8 cellular contexts compared by ENCODE assay signal in the genomic region with DNA sequence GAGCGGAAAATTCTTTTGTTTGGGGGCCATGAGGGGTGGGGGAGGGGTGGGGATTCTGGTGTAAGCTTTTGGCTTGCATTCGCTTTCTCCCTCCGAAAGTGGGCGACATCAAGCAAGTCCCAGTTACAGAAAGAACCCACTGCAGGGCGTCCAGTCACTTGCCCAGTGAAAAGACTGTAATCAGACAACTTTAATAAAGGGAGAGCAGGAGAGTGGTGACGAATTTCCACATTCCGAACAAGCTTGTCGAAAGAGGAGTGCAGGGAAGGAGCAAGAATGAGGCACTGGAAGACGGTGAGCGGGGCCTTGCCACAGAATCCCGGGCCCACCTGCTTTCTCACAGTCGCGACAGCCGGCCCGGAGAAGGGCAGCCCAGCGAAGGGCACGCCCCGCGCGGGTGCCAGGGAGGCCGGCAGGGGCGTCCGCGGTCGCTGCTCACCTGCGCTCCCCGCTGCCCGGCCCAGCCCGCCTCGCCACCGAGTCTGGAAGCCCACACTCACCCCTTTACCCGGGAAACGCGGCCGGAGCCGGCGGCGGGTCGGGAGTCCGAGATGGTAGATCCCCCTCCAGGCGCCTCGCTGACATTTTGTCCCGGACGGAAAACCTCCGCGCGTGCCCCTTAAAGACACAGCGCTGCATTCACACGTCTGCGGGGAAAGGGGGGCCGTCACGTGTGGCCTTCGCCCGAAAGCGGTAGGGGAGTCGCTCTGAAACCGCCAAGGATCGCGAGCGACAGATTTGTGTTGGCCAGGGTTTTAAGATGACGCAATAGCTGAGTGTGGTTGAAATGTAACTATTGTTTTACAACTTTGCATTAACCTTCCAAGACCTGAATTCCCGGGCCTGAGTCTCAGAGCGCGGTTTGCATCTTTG. TPM values are rescaled to one million over a fixed set of nuclear protein-coding genes. Genes with fewer than 3 reads are reported as not detected.
DNase-seq lines count a peak whose midpoint lies in the region; ATAC-seq, FAIRE-seq and TF ChIP-seq lines count a peak whose summit lies in the region.

ZBED3 (minus strand) TSS at position 675 of the 873 bp plus-strand sequence. CDS start 9,407 bp downstream, outside the sequence.

- no peaks in the 10 kb centered on the region for H3K27me3 ChIP-seq in keratinocyte (ENCODE audit: control insufficient read depth, extremely low read depth, insufficient read depth, low read length)

- peak; percentile 44 for DNase-seq in NCI-H2196 (lab: John Stamatoyannopoulos, UW; ENCODE audit: unreplicated experiment)
- DNase-seq in NCI-H2196 treated with DMSO at 0.1 percent for 48 hours (lab: John Stamatoyannopoulos, UW; ENCODE audit: unreplicated experiment), result no peak
- peak; percentile 59 for DNase-seq in NCI-H2227 treated with DMSO at 0.1 percent for 48 hours (lab: John Stamatoyannopoulos, UW)
- DNase-seq in cerebellar cortex (ENCODE audit: low spot score), result peak; percentile 86
- no peak for DNase-seq in keratinocyte (ENCODE audit: low read depth, low spot score)
- DNase-seq in stimulated activated CD4-positive, alpha-beta T cell treated with anti-CD3 and anti-CD28 coated beads, Interleukin-12 subunit alpha, Interleukin-12 subunit beta, amount 100 ng/mL, for 4 hours, result peak; percentile 31

- H4K20me1 ChIP-seq in keratinocyte (ENCODE audit: control insufficient read depth, extremely low read depth, insufficient read depth, low read length), result no peaks in the 10 kb centered on the region

- H3K9me1 ChIP-seq in keratinocyte (ENCODE audit: control insufficient read depth, extremely low read depth, insufficient read depth, low read length), result no peaks in the 10 kb centered on the region

- peaks cover 4% of the 10 kb centered on the region for H3K4me1 ChIP-seq in keratinocyte (ENCODE audit: control insufficient read depth, extremely low read depth, insufficient read depth, low read length)

- no peaks in the 10 kb centered on the region for H3K36me3 ChIP-seq in keratinocyte (ENCODE audit: control insufficient read depth in 2 of 2, extremely low read depth in 1 of 2, insufficient read depth in 2 of 2, low read length in 2 of 2)

- peak within 1 kb of the TSS; percentile 96 for H3K4me2 ChIP-seq in keratinocyte (ENCODE audit: control insufficient read depth, extremely low read depth, insufficient read depth, low read depth, low read length)

- no peaks in the 10 kb centered on the region for H3K79me2 ChIP-seq in keratinocyte (ENCODE audit: control insufficient read depth, insufficient read depth, low read length)

- H3K27ac ChIP-seq in keratinocyte (ENCODE audit: control insufficient read depth, insufficient read depth, low read length), result peak within 1 kb of the TSS; percentile 55

- TF ChIP-seq CTCF in keratinocyte (optimal IDR thresholded peaks at IDR 0.05 in 1 of 3, IDR thresholded peaks at IDR 0.05 in 1 of 3, conservative IDR thresholded peaks at IDR 0.05 in 1 of 3; ENCODE audit: extremely low read depth in 1 of 3, insufficient read depth in 2 of 3, low read length in 3 of 3), result no peak

- peak; percentile 73 for ATAC-seq in HG03045 (IDR thresholded peaks at IDR 0.05; ENCODE audit: unreplicated experiment)
- ATAC-seq in activated CD4-positive, CD25-positive, alpha-beta regulatory T cell treated with anti-CD3 and anti-CD28 coated beads, Interleukin-2, amount 50 U/mL, for 24 hours, result peak; percentile 63 to 64

- peak within 1 kb of the TSS; percentile 53 to 85 (median 80) for H3K4me3 ChIP-seq in keratinocyte (ENCODE audit: control insufficient read depth in 2 of 3, extremely low read depth in 1 of 3, insufficient read depth in 2 of 3, low read depth in 1 of 3, low read length in 3 of 3)

- no peaks in the 10 kb centered on the region for H3K9me3 ChIP-seq in keratinocyte (ENCODE audit: control insufficient read depth, low read depth, low read length)

- H3K9ac ChIP-seq in keratinocyte (ENCODE audit: control insufficient read depth, extremely low read depth, insufficient read depth, low read length), result peak within 1 kb of the TSS; percentile 83

- dilution Hi-C loops in keratinocyte (cut with MboI; ENCODE audit: extremely low pct_ligation_motif_present, low sequenced_read_pairs), result no loop called here

- peak within 1 kb of the TSS; percentile 97 for H2AFZ ChIP-seq in keratinocyte (ENCODE audit: control insufficient read depth, low read length)

- FAIRE-seq in keratinocyte (lab: Jason Lieb, UNC), result peak; percentile 67

RNA-seq across cellular contexts. Expression of gene ZBED3, which starts in this region (rescaled TPM):
- 0.50 to 0.59 TPM (median 0.58 TPM) in 3 replicates for polyA plus RNA-seq in keratinocyte
- 0.09 TPM for polyA plus RNA-seq in keratinocyte (2011; ENCODE audit: low read depth)
- 0.62 and 1.1 TPM in 2 replicates for polyA plus RNA-seq in keratinocyte (2011; cell fraction: cytosol; rRNA removed)
- 0.85 and 1.0 TPM in 2 replicates for polyA plus RNA-seq in keratinocyte (2011; cell fraction: nucleus; rRNA removed)
- 0.26 and 0.38 TPM in 2 replicates for polyA plus RNA-seq in keratinocyte (2012; ENCODE audit: low replicate concordance)
- 0.10 to 1.3 TPM (median 0.29 TPM) in 3 replicates for polyA minus RNA-seq in keratinocyte
- 0.38 TPM for polyA minus RNA-seq in keratinocyte (2011; cell fraction: cytosol; rRNA and poly(A)+ RNA removed)
- polyA minus RNA-seq in keratinocyte (2011; cell fraction: nucleus; rRNA and poly(A)+ RNA removed), result 0.32 and 0.78 TPM in 2 replicates

Comparison
In these comparisons a context has a peak if more than half of its experiments do, and no peak if none do; other contexts are left out.
1. DNase-seq: peak in NCI-H2196 (single experiment), NCI-H2227 treated with DMSO at 0.1 percent for 48 hours (single experiment), cerebellar cortex (single experiment) and stimulated activated CD4-positive, alpha-beta T cell treated with anti-CD3 and anti-CD28 coated beads, Interleukin-12 subunit alpha, Interleukin-12 subunit beta, amount 100 ng/mL, for 4 hours (single experiment); none in NCI-H2196 treated with DMSO at 0.1 percent for 48 hours (single experiment) and keratinocyte (single experiment).